15 cellular contexts compared by ENCODE assay signal in the genomic region with DNA sequence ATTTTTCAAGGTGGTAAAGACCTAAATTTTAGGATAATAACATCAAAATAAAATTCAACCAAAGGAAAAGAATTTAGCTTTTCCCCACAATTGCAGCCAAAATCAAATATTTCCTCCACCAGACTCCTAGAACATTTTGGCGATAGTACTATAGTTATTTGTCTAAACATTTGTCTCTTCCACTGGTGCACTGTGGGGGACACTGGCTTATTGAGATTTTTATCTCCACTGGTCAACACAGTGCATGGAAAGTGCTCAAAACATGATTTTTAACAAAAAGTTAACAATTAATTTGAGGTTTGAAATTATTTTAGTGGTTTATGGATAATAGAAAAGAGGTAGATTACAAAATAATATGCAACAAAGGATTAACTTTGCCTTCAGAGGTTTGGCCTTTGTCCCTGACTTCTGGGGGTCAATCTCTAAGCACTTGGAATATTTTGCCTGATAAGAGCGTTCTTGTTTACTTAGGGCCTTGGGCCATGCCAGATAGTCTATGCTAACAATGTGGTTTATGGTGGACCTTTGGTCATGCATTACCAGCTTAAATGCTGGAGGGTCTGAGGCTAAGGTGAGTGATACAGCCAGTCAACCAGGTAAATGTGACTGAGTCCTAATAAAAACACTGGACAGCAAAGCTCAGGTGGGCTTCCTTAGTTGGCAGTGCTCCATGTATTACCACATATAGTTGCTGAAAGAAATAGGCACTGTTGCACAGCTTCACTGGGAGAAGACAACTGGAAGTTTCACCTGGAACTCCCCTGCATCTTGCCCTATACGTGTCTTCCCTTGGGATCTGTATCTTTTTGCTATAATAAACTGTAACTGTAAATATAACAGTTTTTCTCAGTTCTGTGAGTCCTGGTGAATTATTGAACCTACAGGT.
DNase-seq lines count a peak whose midpoint lies in the region; ATAC-seq and TF ChIP-seq lines count a peak whose summit lies in the region.
"Had no signal": no experiment of that assay in that cellular context is flagged by ENCODE, and none has a peak within 500 bp of the region (broad histone marks: within the 10 kb centered on the region; RNA-seq: fewer than 3 reads in every experiment).

No MANE protein-coding gene starts in this region.

- intact Hi-C loops in left colon (cut with DNase I, micrococcal nuclease) (no loop called here), right lobe of liver (cut with DNase I) (no loop called here), ascending aorta (cut with DNase I) (no loop called here)

- H3K4me3 Mint-ChIP-seq in activated CD4-positive, alpha-beta T cell treated with anti-CD3 and anti-CD28 coated beads, Interleukin-2, amount 10 ng/mL, durations not matched to agents 7 days and 5 days, result no peak overlapping the region
- H3K4me3 Mint-ChIP-seq: CD4-positive, CD25-positive, alpha-beta regulatory T cell; CD8-positive, alpha-beta memory T cell; H9 had no signal

- WGBS in right lobe of liver (ENCODE audit: insufficient coverage, low coverage, low lambda C conversion rate, missing lambda C conversion rate), result 31% methylated on average over 3 of the region's 3 CpGs

- TF ChIP-seq POLR2A in right lobe of liver (IDR thresholded peaks at IDR 0.05), result no peak

- no peaks in the 10 kb centered on the region for H3K9me3 Mint-ChIP-seq in activated CD4-positive, alpha-beta T cell treated with anti-CD3 and anti-CD28 coated beads, Interleukin-2, amount 10 ng/mL, durations not matched to agents 7 days and 5 days
- H3K9me3 Mint-ChIP-seq: H9 had no signal

- CTCF ChIA-PET in activated CD4-positive, alpha-beta T cell treated with anti-CD3 and anti-CD28 coated beads, Interleukin-2, amount 10 ng/mL, durations not matched to agents 7 days and 5 days (lab: Charles Lee), result no interaction called here

- H3K9me3 ChIP-seq in right lobe of liver, result no peaks in the 10 kb centered on the region
- no peaks in the 10 kb centered on the region for H3K9me3 ChIP-seq in ascending aorta
- H3K9me3 ChIP-seq: BE2C had no signal

- POLR2A ChIA-PET in activated CD4-positive, alpha-beta T cell treated with anti-CD3 and anti-CD28 coated beads, Interleukin-2, amount 10 ng/mL, durations not matched to agents 7 days and 5 days (lab: Charles Lee), result no interaction called here

- DNase-seq in HuH-7.5 (ENCODE audit: low spot score) (peak; percentile 37), left colon (no peak), right lobe of liver (peak in 1 of 3 donors; percentile 71), ascending aorta (ENCODE audit: low spot score in 2 of 2) (no peak), NCI-H446 (lab: John Stamatoyannopoulos, UW) (no peak)
- no peak for DNase-seq in activated CD4-positive, alpha-beta T cell treated with anti-CD3 and anti-CD28 coated beads, Interleukin-2, amount 10 ng/mL, durations not matched to agents 7 days and 5 days
- DNase-seq: ACHN; BE2C; C1 segment of cervical spinal cord; CD4-positive, CD25-positive, alpha-beta regulatory T cell; CD8-positive, alpha-beta memory T cell; COR-L47; GDM1; GOT3; H9 had no signal

- no peaks in the 10 kb centered on the region for H3K36me3 Mint-ChIP-seq in activated CD4-positive, alpha-beta T cell treated with anti-CD3 and anti-CD28 coated beads, Interleukin-2, amount 10 ng/mL, durations not matched to agents 7 days and 5 days (ENCODE audit: low read depth)
- H3K36me3 Mint-ChIP-seq: CD4-positive, CD25-positive, alpha-beta regulatory T cell; CD8-positive, alpha-beta memory T cell had no signal

- H3K36me3 ChIP-seq in right lobe of liver, result no peaks in the 10 kb centered on the region
- H3K36me3 ChIP-seq in ascending aorta, result no peaks in the 10 kb centered on the region
- H3K36me3 ChIP-seq: BE2C had no signal

- H3K4me1 ChIP-seq in right lobe of liver (peaks cover 0 to 37% (median 16%) of the 10 kb centered on the region in 4 donors), ascending aorta (no peaks in the 10 kb centered on the region)
- H3K4me1 ChIP-seq: BE2C had no signal

- H3K27ac Mint-ChIP-seq in activated CD4-positive, alpha-beta T cell treated with anti-CD3 and anti-CD28 coated beads, Interleukin-2, amount 10 ng/mL, durations not matched to agents 7 days and 5 days, result no peak overlapping the region
- H3K27ac Mint-ChIP-seq: CD4-positive, CD25-positive, alpha-beta regulatory T cell; CD8-positive, alpha-beta memory T cell; H9 had no signal

- H3K27me3 ChIP-seq in right lobe of liver (no peaks in the 10 kb centered on the region), ascending aorta (no peaks in the 10 kb centered on the region)
- H3K27me3 ChIP-seq: BE2C had no signal

- H3K4me3 ChIP-seq in right lobe of liver (no peak overlapping the region), ascending aorta (no peak overlapping the region)

- H3K4me1 Mint-ChIP-seq in activated CD4-positive, alpha-beta T cell treated with anti-CD3 and anti-CD28 coated beads, Interleukin-2, amount 10 ng/mL, durations not matched to agents 7 days and 5 days, result no peaks in the 10 kb centered on the region
- H3K4me1 Mint-ChIP-seq: CD4-positive, CD25-positive, alpha-beta regulatory T cell; CD8-positive, alpha-beta memory T cell; H9 had no signal

- H3K27me3 Mint-ChIP-seq in activated CD4-positive, alpha-beta T cell treated with anti-CD3 and anti-CD28 coated beads, Interleukin-2, amount 10 ng/mL, durations not matched to agents 7 days and 5 days, result peaks cover 5% of the 10 kb centered on the region
- H3K27me3 Mint-ChIP-seq: CD4-positive, CD25-positive, alpha-beta regulatory T cell had no signal

- H3K27ac ChIP-seq in right lobe of liver (peak overlapping the region in 1 of 3 donors; percentile 2), ascending aorta (no peak overlapping the region)

- TF ChIP-seq CTCF in right lobe of liver (IDR thresholded peaks at IDR 0.05), result no peak
- no peak for TF ChIP-seq CTCF in ascending aorta (IDR thresholded peaks at IDR 0.05)

- ATAC-seq in left colon (peak; percentile 72), right lobe of liver (peak; percentile 91 to 97 (median 91))
